14 cellular contexts compared by ENCODE assay signal in the genomic region with DNA sequence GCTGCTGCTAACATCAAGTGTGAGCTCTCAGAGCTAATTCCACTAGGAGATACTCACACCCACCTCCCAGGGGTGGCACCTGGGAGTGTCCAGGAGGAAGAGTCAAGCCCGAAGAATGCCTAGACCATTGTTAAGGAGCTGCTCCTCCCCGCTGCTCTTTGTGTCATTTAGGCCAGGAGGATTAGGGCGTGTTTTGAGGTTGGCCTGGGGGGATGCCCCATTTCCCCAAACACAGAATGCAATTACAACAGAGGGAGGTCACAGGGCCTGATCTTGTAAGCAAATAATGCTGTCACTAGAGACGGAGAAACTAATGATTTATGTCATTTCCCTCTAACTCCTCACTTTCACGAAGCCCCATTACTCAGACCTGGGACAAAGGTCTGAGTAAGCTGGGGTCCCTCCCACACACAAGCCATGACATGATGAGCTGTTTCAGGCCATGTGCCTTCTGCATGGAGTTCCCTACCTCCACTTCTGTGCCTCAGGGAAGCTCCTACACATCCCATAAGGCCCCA.
A peak's percentile ranks its signal among the peaks of the same experiment; 100 is the strongest.
DNase-seq lines count a peak whose midpoint lies in the region; ATAC-seq, FAIRE-seq and TF ChIP-seq lines count a peak whose summit lies in the region.
"Had no signal": no experiment of that assay in that cellular context is flagged by ENCODE, and none has a peak within 500 bp of the region (broad histone marks: within the 10 kb centered on the region; RNA-seq: fewer than 3 reads in every experiment).

No MANE protein-coding gene starts in this region.

- H3K36me3 Mint-ChIP-seq in activated naive CD8-positive, alpha-beta T cell treated with anti-CD3 and anti-CD28 coated beads, Interleukin-2, amount 50 U/mL, for 24 hours (ENCODE audit: low read depth), result no peaks in the 10 kb centered on the region

- DNase-seq in H7 (peak; percentile 48), NCI-H146 (lab: John Stamatoyannopoulos, UW) (peak; percentile 54), bronchial epithelial cell (ENCODE audit: low read depth) (peak; percentile 99), neuronal stem cell (ENCODE audit: low spot score) (peak; percentile 18), amniotic stem cell (lab: John Stamatoyannopoulos, UW) (no peak), stomach (no peak)
- no peak for DNase-seq in stimulated activated CD4-positive, alpha-beta T cell treated with anti-CD3 and anti-CD28 coated beads, Interleukin-1b, Interleukin-23, amount 100 ng/mL, for 48 hours
- DNase-seq in activated naive CD8-positive, alpha-beta T cell treated with anti-CD3 and anti-CD28 coated beads, Interleukin-2, amount 50 U/mL, for 24 hours, result no peak
- DNase-seq: DMS79, posterior cingulate gyrus had no signal

- no peak overlapping the region for H3K23ac ChIP-seq in neuronal stem cell (ENCODE audit: low read depth, low read length, poor library complexity)

- peak; percentile 15 for TF ChIP-seq CTCF in bronchial epithelial cell (IDR thresholded peaks at IDR 0.05; ENCODE audit: insufficient read depth, low read length, severe bottlenecking)
- no peak for TF ChIP-seq CTCF in stomach (IDR thresholded peaks at IDR 0.05)

- intact Hi-C loops in stomach (cut with DNase I; ENCODE audit: low total_unique reads), result no loop called here

- H4K91ac ChIP-seq in neuronal stem cell (ENCODE audit: low read depth, low read length, poor library complexity), result no peak overlapping the region

- H3K27ac ChIP-seq in neuronal stem cell (replicated peaks; ENCODE audit: low read length) (no peak overlapping the region), stomach (no peak overlapping the region)
- H3K27ac ChIP-seq: thoracic aorta, VCaP had no signal

- H3K27ac Mint-ChIP-seq in activated naive CD8-positive, alpha-beta T cell treated with anti-CD3 and anti-CD28 coated beads, Interleukin-2, amount 50 U/mL, for 24 hours, result no peak overlapping the region

- H2AK5ac ChIP-seq in neuronal stem cell (ENCODE audit: low read depth, low read length), result no peak overlapping the region

- H3K4me3 ChIP-seq in H7 (ENCODE audit: insufficient read depth, low read depth, low read length) (no peak overlapping the region), bronchial epithelial cell (ENCODE audit: low read depth, low read length) (no peak overlapping the region), neuronal stem cell (ENCODE audit: low read length in 2 of 2) (no peak overlapping the region), stomach (no peak overlapping the region)
- H3K4me3 ChIP-seq: lung, thoracic aorta had no signal

- no peak for ATAC-seq in activated naive CD8-positive, alpha-beta T cell treated with anti-CD3 and anti-CD28 coated beads, Interleukin-2, amount 50 U/mL, for 24 hours

- no peak overlapping the region for H4K8ac ChIP-seq in neuronal stem cell (ENCODE audit: low read depth, low read length)

- H2BK12ac ChIP-seq in neuronal stem cell (ENCODE audit: low read length), result no peak overlapping the region

- no peak overlapping the region for H2AFZ ChIP-seq in neuronal stem cell (ENCODE audit: low read length)

- H3K4ac ChIP-seq in neuronal stem cell (ENCODE audit: low read length), result no peak overlapping the region

- no peak overlapping the region for H3K14ac ChIP-seq in neuronal stem cell (ENCODE audit: low read length)

- H3K18ac ChIP-seq in neuronal stem cell (ENCODE audit: low read length), result no peak overlapping the region

- no peak overlapping the region for H2BK5ac ChIP-seq in neuronal stem cell (ENCODE audit: low read length)

- no peak overlapping the region for H2BK15ac ChIP-seq in neuronal stem cell (ENCODE audit: low read length)

- no peak overlapping the region for H3K4me2 ChIP-seq in neuronal stem cell (ENCODE audit: insufficient read depth, low read length, poor library complexity, severe bottlenecking)

- no peaks in the 10 kb centered on the region for H3K9me3 ChIP-seq in neuronal stem cell (replicated peaks in 1 of 2; ENCODE audit: control insufficient read depth in 2 of 2, insufficient read depth in 1 of 2, low read depth in 1 of 2, low read length in 2 of 2)
- H3K9me3 ChIP-seq in stomach, result no peaks in the 10 kb centered on the region
- H3K9me3 ChIP-seq: thoracic aorta had no signal

- H3K4me1 Mint-ChIP-seq in activated naive CD8-positive, alpha-beta T cell treated with anti-CD3 and anti-CD28 coated beads, Interleukin-2, amount 50 U/mL, for 24 hours, result no peaks in the 10 kb centered on the region
- H3K4me1 Mint-ChIP-seq: central memory CD8-positive, alpha-beta T cell had no signal

- no peaks in the 10 kb centered on the region for H3K36me3 ChIP-seq in H7 (replicated peaks; ENCODE audit: control insufficient read depth, insufficient read depth, low read length)
- no peaks in the 10 kb centered on the region for H3K36me3 ChIP-seq in bronchial epithelial cell (ENCODE audit: control insufficient read depth, insufficient read depth, low read length)
- no peaks in the 10 kb centered on the region for H3K36me3 ChIP-seq in neuronal stem cell (replicated peaks in 1 of 2; ENCODE audit: control insufficient read depth in 2 of 2, insufficient read depth in 2 of 2, low read length in 2 of 2)
- H3K36me3 ChIP-seq in stomach, result no peaks in the 10 kb centered on the region
- H3K36me3 ChIP-seq: thoracic aorta had no signal

- H3K9ac ChIP-seq in neuronal stem cell (ENCODE audit: low read depth, low read length, poor library complexity), result no peak overlapping the region

- no CpG with 5 or more reads among the region's 5 CpGs for WGBS in neuronal stem cell (ENCODE audit: extremely low coverage in 2 of 2, insufficient read length in 2 of 2, insufficient replicate concordance in 1 of 2), 2 donors
- WGBS in stomach, 5 donors, result 69 to 84% (median 78%) methylated on average over 5 of the region's 5 CpGs

- no peak for TF ChIP-seq POLR2A in stomach (IDR thresholded peaks at IDR 0.05)

- peak; percentile 99 for FAIRE-seq in bronchial epithelial cell (lab: Jason Lieb, UNC)

- H3K27me3 ChIP-seq in H7 (ENCODE audit: control insufficient read depth, insufficient read depth, low read length) (no peaks in the 10 kb centered on the region), bronchial epithelial cell (ENCODE audit: control insufficient read depth, insufficient read depth, low read length) (no peaks in the 10 kb centered on the region), neuronal stem cell (ENCODE audit: control insufficient read depth in 3 of 3, insufficient read depth in 3 of 3, low read depth in 1 of 3, low read length in 3 of 3) (no peaks in the 10 kb centered on the region), stomach (no peaks in the 10 kb centered on the region)

- no peaks in the 10 kb centered on the region for H3K9me3 Mint-ChIP-seq in activated naive CD8-positive, alpha-beta T cell treated with anti-CD3 and anti-CD28 coated beads, Interleukin-2, amount 50 U/mL, for 24 hours
- H3K9me3 Mint-ChIP-seq: central memory CD8-positive, alpha-beta T cell had no signal

- no peaks in the 10 kb centered on the region for H3K27me3 Mint-ChIP-seq in activated naive CD8-positive, alpha-beta T cell treated with anti-CD3 and anti-CD28 coated beads, Interleukin-2, amount 50 U/mL, for 24 hours
- H3K27me3 Mint-ChIP-seq: central memory CD8-positive, alpha-beta T cell had no signal

- TF ChIP-seq EP300 in stomach (IDR thresholded peaks at IDR 0.05), result no peak

- H3K4me3 Mint-ChIP-seq in activated naive CD8-positive, alpha-beta T cell treated with anti-CD3 and anti-CD28 coated beads, Interleukin-2, amount 50 U/mL, for 24 hours, result no peak overlapping the region
- H3K4me3 Mint-ChIP-seq: central memory CD8-positive, alpha-beta T cell had no signal

- peaks cover 0 to 10% of the 10 kb centered on the region in 2 donors for H3K4me1 ChIP-seq in neuronal stem cell (ENCODE audit: control insufficient read depth in 2 of 2, insufficient read depth in 1 of 2, low read depth in 1 of 2, low read length in 2 of 2)
- peaks cover 0 to 7% (median 0%) of the 10 kb centered on the region in 4 donors for H3K4me1 ChIP-seq in stomach

- no peak overlapping the region for H2BK120ac ChIP-seq in neuronal stem cell (ENCODE audit: low read depth, low read length)

- H3K79me1 ChIP-seq in neuronal stem cell (ENCODE audit: low read depth, low read length), result no peaks in the 10 kb centered on the region

Comparison
In these comparisons a context has a peak if more than half of its experiments do, and no peak if none do; other contexts are left out.
1. DNase-seq: peak in H7 (single experiment), NCI-H146 (single experiment), bronchial epithelial cell (single experiment) and neuronal stem cell (single experiment); none in amniotic stem cell (single experiment), stimulated activated CD4-positive, alpha-beta T cell treated with anti-CD3 and anti-CD28 coated beads, Interleukin-1b, Interleukin-23, amount 100 ng/mL, for 48 hours (single experiment), activated naive CD8-positive, alpha-beta T cell treated with anti-CD3 and anti-CD28 coated beads, Interleukin-2, amount 50 U/mL, for 24 hours (single experiment) and stomach (single experiment).